In the genomic region with DNA sequence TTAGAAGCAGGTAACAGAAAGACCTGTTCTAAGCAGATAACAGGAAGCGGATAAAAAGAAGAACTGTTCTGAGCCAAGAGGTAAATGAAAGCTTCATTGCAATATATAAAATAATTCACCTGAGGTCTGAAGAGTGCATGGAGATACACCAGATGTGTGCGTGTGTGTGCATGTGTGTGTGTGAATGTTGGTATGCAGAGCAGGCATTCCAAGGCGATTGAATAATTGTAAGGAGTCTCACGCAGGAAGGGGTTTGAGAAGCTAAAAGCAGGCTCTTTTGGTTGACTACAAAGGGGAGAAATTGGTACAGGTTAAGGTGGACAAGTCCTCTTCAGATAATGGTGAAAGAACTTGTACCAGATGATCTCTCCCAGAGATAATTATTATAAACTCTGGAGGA, we compare ENCODE assay signal across 1 cellular context.
TF ChIP-seq lines count a peak whose summit lies in the region.

No MANE protein-coding gene starts in this region.

TF ChIP-seq in H1, 55 proteins besides CTCF, POLR2A, EP300 and RAD21:
- no peak for TF ChIP-seq CHD1 (IDR thresholded peaks at IDR 0.05; ENCODE audit: low read depth, low read length)
- peak; percentile 74; the same call in 1 of the 2 replicates for TF ChIP-seq TEAD4 (IDR thresholded peaks at IDR 0.05; ENCODE audit: low read depth, low read length)
